Comparison of ENCODE assay signal across 1 cellular context in genomic region chr4:76585270-76585669, GRCh38.
TF ChIP-seq lines count a peak whose summit lies in the region.

No MANE protein-coding gene starts in this region.

TF ChIP-seq in H1, 55 proteins besides CTCF, POLR2A, EP300 and RAD21:
- TF ChIP-seq ATF2 (IDR thresholded peaks at IDR 0.05; ENCODE audit: low read length), result no peak
- no peak for TF ChIP-seq BCL11A (IDR thresholded peaks at IDR 0.05; ENCODE audit: low read depth in 2 of 2, low read length in 2 of 2)
- no peak for TF ChIP-seq TAF1 (IDR thresholded peaks at IDR 0.05; ENCODE audit: low read depth, low read length)
- TF ChIP-seq CHD1 (IDR thresholded peaks at IDR 0.05; ENCODE audit: low read depth, low read length), result no peak
- no peak for TF ChIP-seq SRF (IDR thresholded peaks at IDR 0.05; ENCODE audit: low read depth, low read length)
- no peak for TF ChIP-seq POU5F1 (IDR thresholded peaks at IDR 0.05; ENCODE audit: low read depth, low read length)
- no peak for TF ChIP-seq EGR1 (IDR thresholded peaks at IDR 0.05; ENCODE audit: borderline replicate concordance, low read depth, low read length)
- TF ChIP-seq HDAC6 (IDR thresholded peaks at IDR 0.05; ENCODE audit: low read depth, low read length), result no peak
- no peak for TF ChIP-seq PHF8 (conservative IDR thresholded peaks at IDR 0.05; ENCODE audit: low read depth, low read length)
- TF ChIP-seq CHD2 (IDR thresholded peaks at IDR 0.05; ENCODE audit: low read length), result no peak
TF ChIP-seq in H1: peak in this region for 0.
